22 cellular contexts compared by ENCODE assay signal in the genomic region with DNA sequence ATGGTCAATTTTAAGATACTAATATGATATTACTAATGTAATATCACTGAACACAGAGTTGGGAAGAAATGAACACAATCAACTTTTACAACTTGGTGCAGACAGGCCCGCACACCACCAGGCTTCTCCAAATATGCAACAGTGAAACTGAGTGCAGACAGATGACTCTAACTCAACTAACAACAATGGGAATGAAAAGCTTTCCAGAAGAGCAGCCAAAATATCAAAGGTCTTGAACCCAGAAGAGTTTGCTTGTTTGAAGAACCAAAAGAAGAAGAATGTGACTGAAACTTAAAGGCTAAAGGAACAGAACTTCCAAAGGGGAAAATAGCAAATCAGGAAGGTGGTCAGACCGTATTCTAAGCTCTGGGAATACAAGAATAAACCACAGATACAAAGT.
"Had no signal": no experiment of that assay in that cellular context is flagged by ENCODE, and none has a peak within 500 bp of the region (broad histone marks: within the 10 kb centered on the region; RNA-seq: fewer than 3 reads in every experiment).

No MANE protein-coding gene starts in this region.

- H3K9me3 ChIP-seq: left ventricle myocardium inferior, ovary, right atrium auricular region, right lobe of liver, suprapubic skin, thoracic aorta, tibial artery, upper lobe of right lung had no signal

- H3K4me3 Mint-ChIP-seq: memory B cell; naive thymus-derived CD8-positive, alpha-beta T cell; nephron; neural crest cell; stimulated activated naive B cell treated with anti-CD40 and anti-IgM and Interleukin-4, amounts not matched to agents 10 μg/mL and 1 μg/mL and 100 μg/mL, for 72 hours had no signal

- H3K4me1 Mint-ChIP-seq: memory B cell; naive thymus-derived CD8-positive, alpha-beta T cell; nephron; stimulated activated naive B cell treated with anti-CD40 and anti-IgM and Interleukin-4, amounts not matched to agents 10 μg/mL and 1 μg/mL and 100 μg/mL, for 72 hours had no signal

- DNase-seq: islet precursor cell; left ventricle myocardium inferior; naive thymus-derived CD8-positive, alpha-beta T cell; ovary; right lobe of liver; stimulated activated CD4-positive, alpha-beta T cell treated with anti-CD3 and anti-CD28 coated beads, Interleukin-12 subunit alpha, Interleukin-12 subunit beta, amount 100 ng/mL, for 4 hours; stimulated activated CD4-positive, alpha-beta T cell treated with anti-CD3 and anti-CD28 coated beads, Interleukin-15, amount 100 ng/mL, for 24 hours; stimulated activated CD4-positive, alpha-beta T cell treated with anti-CD3 and anti-CD28 coated beads, Interleukin-2, amount 100 ng/mL, for 24 hours; stimulated activated CD4-positive, alpha-beta T cell treated with anti-CD3 and anti-CD28 coated beads, Interleukin-4, amount 100 ng/mL, for 1 hour; stimulated activated naive B cell treated with anti-CD40 and anti-IgM and Interleukin-4, amounts not matched to agents 10 μg/mL and 1 μg/mL and 100 μg/mL, for 72 hours; stimulated activated naive CD8-positive, alpha-beta T cell treated with anti-CD3 and anti-CD28 coated beads, Interleukin-15, Interleukin-2, amounts not matched to agents 100 U/mL and 50 U/mL, for 24 hours; tibial artery; upper lobe of right lung had no signal

- H3K27me3 ChIP-seq: hepatocyte, ovary, right atrium auricular region, right lobe of liver, suprapubic skin, tibial artery, upper lobe of right lung had no signal

- H3K27me3 Mint-ChIP-seq: memory B cell; naive thymus-derived CD8-positive, alpha-beta T cell; progenitor cell of endocrine pancreas; stimulated activated naive B cell treated with anti-CD40 and anti-IgM and Interleukin-4, amounts not matched to agents 10 μg/mL and 1 μg/mL and 100 μg/mL, for 72 hours had no signal

- H2AFZ ChIP-seq: hepatocyte had no signal

- H3K27ac ChIP-seq: hepatocyte, left ventricle myocardium inferior, ovary, right atrium auricular region, right lobe of liver, suprapubic skin, thoracic aorta, tibial artery, upper lobe of right lung had no signal

- H3K79me2 ChIP-seq: hepatocyte had no signal

- H3K9me3 Mint-ChIP-seq: memory B cell; nephron; neural crest cell; stimulated activated naive B cell treated with anti-CD40 and anti-IgM and Interleukin-4, amounts not matched to agents 10 μg/mL and 1 μg/mL and 100 μg/mL, for 72 hours had no signal

- H3K36me3 Mint-ChIP-seq: memory B cell; naive thymus-derived CD8-positive, alpha-beta T cell; stimulated activated naive B cell treated with anti-CD40 and anti-IgM and Interleukin-4, amounts not matched to agents 10 μg/mL and 1 μg/mL and 100 μg/mL, for 72 hours had no signal

- H3K4me3 ChIP-seq: hepatocyte, left ventricle myocardium inferior, ovary, right atrium auricular region, right lobe of liver, suprapubic skin, thoracic aorta, tibial artery, upper lobe of right lung had no signal

- H3K4me2 ChIP-seq: hepatocyte had no signal

- H3K27ac Mint-ChIP-seq: memory B cell; naive thymus-derived CD8-positive, alpha-beta T cell; nephron; progenitor cell of endocrine pancreas; stimulated activated naive B cell treated with anti-CD40 and anti-IgM and Interleukin-4, amounts not matched to agents 10 μg/mL and 1 μg/mL and 100 μg/mL, for 72 hours had no signal

- H3K36me3 ChIP-seq: left ventricle myocardium inferior, ovary, right atrium auricular region, right lobe of liver, suprapubic skin, thoracic aorta, tibial artery, upper lobe of right lung had no signal

- H3K4me1 ChIP-seq: left ventricle myocardium inferior, right atrium auricular region, right lobe of liver, suprapubic skin, tibial artery, upper lobe of right lung had no signal

- ATAC-seq: naive thymus-derived CD8-positive, alpha-beta T cell; right lobe of liver; stimulated activated naive B cell treated with anti-CD40 and anti-IgM and Interleukin-4, amounts not matched to agents 10 μg/mL and 1 μg/mL and 100 μg/mL, for 72 hours; stimulated activated naive CD8-positive, alpha-beta T cell treated with anti-CD3 and anti-CD28 coated beads, Interleukin-15, Interleukin-2, amounts not matched to agents 100 U/mL and 50 U/mL, for 24 hours; upper lobe of right lung had no signal

- FAIRE-seq: urothelium cell line had no signal
